Comparison of ENCODE assay signal across 13 cellular contexts in the genomic region with DNA sequence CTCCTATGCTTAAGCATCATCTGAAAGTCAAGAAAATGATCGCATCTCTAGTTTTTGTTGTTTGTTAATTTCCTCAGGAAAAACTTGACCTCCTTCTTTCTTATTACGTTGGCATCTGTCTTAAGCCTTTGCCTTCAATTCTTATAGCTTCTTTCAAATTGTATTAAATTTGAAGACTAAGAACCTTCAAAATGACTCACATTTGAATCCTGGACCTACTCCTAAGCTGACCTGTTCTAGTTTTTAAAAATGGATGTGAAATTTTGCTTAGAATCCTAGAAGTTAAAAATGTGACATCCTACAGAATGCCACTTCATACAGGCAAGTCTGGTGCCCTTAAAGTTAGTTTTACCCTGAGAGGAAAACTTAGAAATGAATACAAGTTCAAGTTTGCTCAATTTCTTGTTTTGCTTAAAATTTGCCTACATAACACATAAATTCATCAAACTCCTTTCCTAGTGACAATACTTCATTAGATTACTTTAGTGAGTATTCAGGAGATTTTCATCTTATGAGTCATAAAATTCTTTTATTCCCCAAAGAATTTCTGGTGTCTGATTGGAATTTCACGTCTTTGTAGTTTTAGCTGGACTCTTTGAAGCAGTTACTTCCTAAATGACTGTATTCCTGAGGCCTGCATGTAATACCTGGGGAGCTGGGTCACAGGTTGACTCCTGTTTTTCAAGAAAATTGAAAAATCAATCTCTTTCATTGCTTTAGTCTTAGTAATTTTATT.
A peak's percentile ranks its signal among the peaks of the same experiment; 100 is the strongest.
DNase-seq lines count a peak whose midpoint lies in the region; FAIRE-seq and TF ChIP-seq lines count a peak whose summit lies in the region.
"Had no signal": no experiment of that assay in that cellular context is flagged by ENCODE, and none has a peak within 500 bp of the region (broad histone marks: within the 10 kb centered on the region; RNA-seq: fewer than 3 reads in every experiment).

No MANE protein-coding gene starts in this region.

- peak overlapping the region; percentile 33; the same call in 1 of the 2 replicates for H3K27ac ChIP-seq in SK-N-MC

- DNase-seq in H54 (ENCODE audit: insufficient read length, low spot score) (peak; percentile 17), SK-N-MC (ENCODE audit: low read depth, low spot score) (peak; percentile 20), fibroblast of mammary gland (ENCODE audit: low read depth) (peak; percentile 51), renal cortical epithelial cell (ENCODE audit: low read depth) (peak; percentile 92), NCI-H748 (lab: John Stamatoyannopoulos, UW; ENCODE audit: unreplicated experiment) (no peak), 8988T (no peak), COR-L47 (lab: John Stamatoyannopoulos, UW) (no peak)
- DNase-seq in activated effector memory CD4-positive, alpha-beta T cell treated with anti-CD3 and anti-CD28 coated beads, Interleukin-2, amount 50 U/mL, for 16 hours = no peak
- DNase-seq: activated CD4-positive, alpha-beta T cell treated with anti-CD3 and anti-CD28 coated beads for 4 hours; activated gamma-delta T cell; cortex of kidney; NCI-H2171 had no signal

- peak overlapping the region; percentile 34; the same call in 1 of the 2 replicates for H3K4me3 ChIP-seq in SK-N-MC
- no peak overlapping the region for H3K4me3 ChIP-seq in fibroblast of mammary gland (ENCODE audit: control insufficient read depth, low read depth, low read length)
- H3K4me3 ChIP-seq: K562 had no signal

- TF ChIP-seq POLR2A in H54 (IDR thresholded peaks at IDR 0.05; ENCODE audit: low read depth, low read length) = no peak

- peak; percentile 95 for FAIRE-seq in H54 (lab: Jason Lieb, UNC)
- FAIRE-seq: K562 had no signal

- no peak for TF ChIP-seq CTCF in fibroblast of mammary gland (conservative IDR thresholded peaks at IDR 0.05; ENCODE audit: control insufficient read depth, insufficient read depth, low read depth, low read length)

- no peaks in the 10 kb centered on the region for H3K9me3 ChIP-seq in SK-N-MC (ENCODE audit: low read depth, low read length)

- no peak overlapping the region for H3K9ac ChIP-seq in SK-N-MC (ENCODE audit: insufficient read length)

- no peaks in the 10 kb centered on the region for H3K36me3 ChIP-seq in SK-N-MC (ENCODE audit: insufficient read depth, low read length)

Comparison
In these comparisons a context has a peak if more than half of its experiments do, and no peak if none do; other contexts are left out.
1. DNase-seq: peak in H54 (single experiment), SK-N-MC (single experiment), fibroblast of mammary gland (single experiment) and renal cortical epithelial cell (single experiment); none in NCI-H748 (single experiment), activated effector memory CD4-positive, alpha-beta T cell treated with anti-CD3 and anti-CD28 coated beads, Interleukin-2, amount 50 U/mL, for 16 hours (single experiment), 8988T (single experiment) and COR-L47 (single experiment).